ENCODE assay signal across 30 cellular contexts in the genomic region with DNA sequence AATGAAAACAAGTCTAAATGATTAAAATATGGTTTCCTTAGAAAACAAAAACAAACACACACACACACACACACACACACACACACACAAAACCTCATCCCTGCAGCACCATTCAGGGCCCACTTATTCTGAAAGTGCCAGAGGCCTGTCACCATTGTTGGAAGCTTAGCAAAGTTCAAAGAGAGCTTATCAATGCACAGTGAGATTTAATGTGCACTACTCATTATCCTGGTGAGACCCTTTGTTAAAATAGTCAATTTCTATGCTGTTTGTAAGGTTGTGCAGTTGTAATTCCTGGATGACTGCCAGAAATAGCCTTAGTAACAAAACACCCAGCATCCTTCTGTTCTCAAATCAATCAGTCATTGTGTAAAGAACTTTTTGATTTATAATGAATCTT.
A peak's percentile ranks its signal among the peaks of the same experiment; 100 is the strongest.
DNase-seq lines count a peak whose midpoint lies in the region; TF ChIP-seq lines count a peak whose summit lies in the region.
"Had no signal": no experiment of that assay in that cellular context is flagged by ENCODE, and none has a peak within 500 bp of the region (broad histone marks: within the 10 kb centered on the region; RNA-seq: fewer than 3 reads in every experiment).

No MANE protein-coding gene starts in this region.

- CTCF ChIA-PET in RWPE1 (lab: Yijun Ruan, JAX): interaction anchor here (0.6 kb wide), 1 partner anchor 578 kb away, joined by 3 read pairs; no protein-coding TSS in a partner anchor

- H3K9ac ChIP-seq in trophoblast cell (ENCODE audit: low read length): no peak overlapping the region

- no peak overlapping the region for H3K14ac ChIP-seq in trophoblast cell (ENCODE audit: low read length)

- no peak overlapping the region for H4K91ac ChIP-seq in trophoblast cell (ENCODE audit: low read depth, low read length)

- H3K9me3 ChIP-seq in trophoblast cell (ENCODE audit: insufficient read depth, low read depth, low read length): no peaks in the 10 kb centered on the region
- H3K9me3 ChIP-seq: gastrocnemius medialis, lower lobe of right lung had no signal

- POLR2A ChIA-PET in RWPE1 (lab: Yijun Ruan, JAX; ENCODE audit: low non-redundant PET): no interaction called here

- no peaks in the 10 kb centered on the region for H3K27me3 ChIP-seq in trophoblast cell (ENCODE audit: insufficient read depth, low read length)
- H3K27me3 ChIP-seq in dorsolateral prefrontal cortex: no peaks in the 10 kb centered on the region
- H3K27me3 ChIP-seq: gastrocnemius medialis, hepatocyte, tibial nerve had no signal

- H2BK120ac ChIP-seq in trophoblast cell (ENCODE audit: insufficient read depth, low read length, poor library complexity): no peak overlapping the region

- H3K36me3 ChIP-seq in trophoblast cell (ENCODE audit: control insufficient read depth in 1 of 2, insufficient read depth in 2 of 2, low read length in 2 of 2): no peaks in the 10 kb centered on the region
- H3K36me3 ChIP-seq: gastrocnemius medialis, lower lobe of right lung, tibial nerve had no signal

- no peak for TF ChIP-seq CTCF in RWPE1 (conservative IDR thresholded peaks at IDR 0.05; ENCODE audit: low read depth)
- TF ChIP-seq CTCF in dorsolateral prefrontal cortex (IDR thresholded peaks at IDR 0.05 in 54 of 56, conservative IDR thresholded peaks at IDR 0.05 in 2 of 56; ENCODE audit: low read depth in 1 of 56, partially characterized antibody in 56 of 56): no peak

- H4K8ac ChIP-seq in trophoblast cell (ENCODE audit: low read depth, low read length): no peak overlapping the region

- no peak overlapping the region for H3K4ac ChIP-seq in trophoblast cell (ENCODE audit: low read depth, low read length)

- no peak overlapping the region for H3K4me2 ChIP-seq in trophoblast cell (ENCODE audit: low read length)
- H3K4me2 ChIP-seq: hepatocyte had no signal

- H2BK12ac ChIP-seq in trophoblast cell (ENCODE audit: low read length): no peak overlapping the region

- peak; percentile 3 for DNase-seq in DMS 273 (lab: John Stamatoyannopoulos, UW; ENCODE audit: unreplicated experiment)
- no peak for DNase-seq in DMS 273 treated with DMSO at 0.1 percent for 48 hours (lab: John Stamatoyannopoulos, UW)
- peak; percentile 9 for DNase-seq in NCI-H2081 treated with DMSO at 0.1 percent for 48 hours (lab: John Stamatoyannopoulos, UW)
- peak; percentile 41 for DNase-seq in NCI-H774 (lab: John Stamatoyannopoulos, UW)
- peak; percentile 9 for DNase-seq in retina
- DNase-seq in RWPE1 (ENCODE audit: low spot score): no peak
- no peak for DNase-seq in trophoblast cell
- no peak for DNase-seq in dorsolateral prefrontal cortex
- DNase-seq: activated CD4-positive, alpha-beta memory T cell treated with anti-CD3 and anti-CD28 coated beads, Interleukin-2, amount 10 ng/mL, durations not matched to agents 7 days and 5 days; activated CD4-positive, alpha-beta T cell treated with anti-CD3 and anti-CD28 coated beads for 1 hour; activated CD8-positive, alpha-beta memory T cell treated with anti-CD3 and anti-CD28 coated beads, Interleukin-2, amount 50 U/mL, for 48 hours; activated naive CD4-positive, alpha-beta T cell treated with anti-CD3 and anti-CD28 coated beads for 36 hours; C1 segment of cervical spinal cord; cerebellar nuclear complex; DMS79 treated with DMSO at 0.1 percent for 48 hours; gastrocnemius medialis; GDM1; H9; lower lobe of right lung; midbrain; naive B cell; NCI-H2171; NCI-H524 treated with DMSO at 0.1 percent for 48 hours; occipital lobe; SIG-M5; stimulated activated CD4-positive, alpha-beta T cell treated with anti-CD3 and anti-CD28 coated beads, Interleukin-15, amount 100 ng/mL, for 24 hours; stimulated activated CD4-positive, alpha-beta T cell treated with anti-CD3 and anti-CD28 coated beads, Interleukin-4, amount 100 ng/mL, for 4 hours had no signal

- H3K4me3 ChIP-seq in trophoblast cell (ENCODE audit: low read depth, low read length): no peak overlapping the region
- no peak overlapping the region for H3K4me3 ChIP-seq in dorsolateral prefrontal cortex
- H3K4me3 ChIP-seq: gastrocnemius medialis, hepatocyte, lower lobe of right lung, tibial nerve had no signal

- H2AK5ac ChIP-seq in trophoblast cell (ENCODE audit: low read length): no peak overlapping the region

- H3K18ac ChIP-seq in trophoblast cell (ENCODE audit: low read length): no peak overlapping the region

- no peak overlapping the region for H3K27ac ChIP-seq in RWPE1
- no peak overlapping the region for H3K27ac ChIP-seq in trophoblast cell (ENCODE audit: low read depth, low read length)
- no peak overlapping the region for H3K27ac ChIP-seq in dorsolateral prefrontal cortex
- H3K27ac ChIP-seq: 22Rv1, gastrocnemius medialis, hepatocyte, lower lobe of right lung, tibial nerve had no signal

- H2AFZ ChIP-seq in trophoblast cell (ENCODE audit: insufficient read depth, low read length, poor library complexity): no peak overlapping the region
- H2AFZ ChIP-seq: hepatocyte had no signal

- intact Hi-C loops in dorsolateral prefrontal cortex (cut with DNase I): no loop called here

- H3K79me1 ChIP-seq in trophoblast cell (ENCODE audit: low read length): no peaks in the 10 kb centered on the region

- no peak overlapping the region for H2BK5ac ChIP-seq in trophoblast cell (ENCODE audit: low read depth, low read length, poor library complexity)

- H4K12ac ChIP-seq in trophoblast cell (ENCODE audit: low read depth, low read length): no peak overlapping the region

- no peak overlapping the region for H3K23ac ChIP-seq in trophoblast cell (ENCODE audit: low read length)

- H3K4me1 ChIP-seq in trophoblast cell (ENCODE audit: control insufficient read depth in 1 of 2, insufficient read depth in 2 of 2, low read length in 2 of 2): no peaks in the 10 kb centered on the region
- H3K4me1 ChIP-seq: gastrocnemius medialis, lower lobe of right lung, tibial nerve had no signal

- no peaks in the 10 kb centered on the region for H3K79me2 ChIP-seq in trophoblast cell (ENCODE audit: control insufficient read depth, insufficient read depth, low read length, poor library complexity)
- H3K79me2 ChIP-seq: hepatocyte had no signal

Comparison
In these comparisons a context has a peak if more than half of its experiments do, and no peak if none do; other contexts are left out.
1. DNase-seq: peak in DMS 273 (single experiment), NCI-H2081 treated with DMSO at 0.1 percent for 48 hours (single experiment), NCI-H774 (single experiment) and retina (single experiment); none in DMS 273 treated with DMSO at 0.1 percent for 48 hours (single experiment), RWPE1 (single experiment), trophoblast cell (0 of 2) and dorsolateral prefrontal cortex (0 of 10).